In the genomic region with DNA sequence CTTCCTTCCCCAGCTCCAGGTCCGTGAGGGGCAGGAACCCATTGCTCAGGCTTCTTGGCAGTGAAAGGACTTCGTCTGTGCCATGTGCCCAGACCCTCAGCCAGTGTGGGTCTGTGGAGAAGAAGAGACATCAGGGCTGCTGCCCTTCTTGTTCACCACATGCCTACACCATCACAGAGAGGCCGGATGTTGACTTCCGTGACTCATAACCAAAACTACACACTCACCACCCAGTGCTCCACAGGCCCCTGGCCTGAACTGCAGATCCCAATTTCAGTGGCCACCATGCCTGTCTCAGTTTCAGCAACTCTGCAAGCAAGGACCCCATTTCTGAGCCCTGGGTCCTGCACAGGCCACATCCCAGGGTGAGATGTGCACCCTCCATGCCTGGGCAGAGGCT, we compare ENCODE assay signal across 26 cellular contexts.
A peak's percentile ranks its signal among the peaks of the same experiment; 100 is the strongest.
DNase-seq lines count a peak whose midpoint lies in the region; ATAC-seq, FAIRE-seq and TF ChIP-seq lines count a peak whose summit lies in the region.
"Had no signal": no experiment of that assay in that cellular context is flagged by ENCODE, and none has a peak within 500 bp of the region (broad histone marks: within the 10 kb centered on the region; RNA-seq: fewer than 3 reads in every experiment).

No MANE protein-coding gene starts in this region.

- peaks cover 3% of the 10 kb centered on the region for H3K27me3 Mint-ChIP-seq in activated T-helper 17 cell treated with anti-CD3 and anti-CD28 coated beads, Interleukin-2, amount 50 U/mL, for 72 hours

- TF ChIP-seq CTCF in upper lobe of right lung (IDR thresholded peaks at IDR 0.05), result no peak

- H3K4me1 ChIP-seq in upper lobe of right lung, result peaks cover 4% of the 10 kb centered on the region

- no peak overlapping the region for H3K4me3 ChIP-seq in upper lobe of right lung
- H3K4me3 ChIP-seq: BLaER1, SK-N-MC had no signal

- no peaks in the 10 kb centered on the region for H3K9me3 Mint-ChIP-seq in activated T-helper 17 cell treated with anti-CD3 and anti-CD28 coated beads, Interleukin-2, amount 50 U/mL, for 72 hours

- H3K36me3 ChIP-seq in upper lobe of right lung, result no peaks in the 10 kb centered on the region
- H3K36me3 ChIP-seq: BLaER1 had no signal

- H3K36me3 Mint-ChIP-seq in activated T-helper 17 cell treated with anti-CD3 and anti-CD28 coated beads, Interleukin-2, amount 50 U/mL, for 72 hours (ENCODE audit: low read depth), result no peaks in the 10 kb centered on the region
- H3K36me3 Mint-ChIP-seq: CD8-positive, alpha-beta T cell had no signal

- H3K4me3 Mint-ChIP-seq in activated T-helper 17 cell treated with anti-CD3 and anti-CD28 coated beads, Interleukin-2, amount 50 U/mL, for 72 hours, result no peak overlapping the region
- H3K4me3 Mint-ChIP-seq: CD8-positive, alpha-beta T cell had no signal

- no peak overlapping the region for H3K27ac Mint-ChIP-seq in activated T-helper 17 cell treated with anti-CD3 and anti-CD28 coated beads, Interleukin-2, amount 50 U/mL, for 72 hours
- H3K27ac Mint-ChIP-seq: CD8-positive, alpha-beta T cell had no signal

- peak; percentile 3 for DNase-seq in M059J (ENCODE audit: low read depth)
- DNase-seq in MV-4-11 (lab: John Stamatoyannopoulos, UW), result peak; percentile 54
- peak; percentile 42 for DNase-seq in urothelium cell line (ENCODE audit: low spot score)
- no peak for DNase-seq in activated T-cell treated with anti-CD3 and anti-CD28 coated beads, Interleukin-2, amount 50 U/mL, for 1 hour
- no peak for DNase-seq in upper lobe of right lung
- DNase-seq: ACHN; CD8-positive, alpha-beta T cell; DND-41; GOT3; IMR-90; NCI-H1092 treated with DMSO at 0.1 percent for 48 hours; NCI-H1436 treated with DMSO at 0.1 percent for 48 hours; NCI-H1930; NCI-H2227 treated with DMSO at 0.1 percent for 48 hours; NCI-H510A; OCI-M1; RPMI8226; SHP77; SW 1271 had no signal

- no peak for FAIRE-seq in urothelium cell line (lab: Jason Lieb, UNC)
- FAIRE-seq: GM12892 had no signal

- no peak overlapping the region for H3K27ac ChIP-seq in upper lobe of right lung
- H3K27ac ChIP-seq: BLaER1, KMS-11, SK-N-MC had no signal

- ATAC-seq in activated T-helper 17 cell treated with anti-CD3 and anti-CD28 coated beads, Interleukin-2, amount 50 U/mL, for 72 hours (replicated peaks), result peak; percentile 64
- ATAC-seq in HG03571 (IDR thresholded peaks at IDR 0.05; ENCODE audit: unreplicated experiment) (no peak), upper lobe of right lung (no peak)
- ATAC-seq: CD8-positive, alpha-beta T cell; HCT116 had no signal

- no peaks in the 10 kb centered on the region for H3K27me3 ChIP-seq in upper lobe of right lung
- H3K27me3 ChIP-seq: BLaER1 had no signal

- intact Hi-C loops in upper lobe of right lung (cut with DNase I), result no loop called here

- no peaks in the 10 kb centered on the region for H3K9me3 ChIP-seq in upper lobe of right lung

- H3K4me1 Mint-ChIP-seq in activated T-helper 17 cell treated with anti-CD3 and anti-CD28 coated beads, Interleukin-2, amount 50 U/mL, for 72 hours, result no peaks in the 10 kb centered on the region

Comparison
In these comparisons a context has a peak if more than half of its experiments do, and no peak if none do; other contexts are left out.
1. DNase-seq: peak in M059J (single experiment), MV-4-11 (single experiment) and urothelium cell line (single experiment); none in activated T-cell treated with anti-CD3 and anti-CD28 coated beads, Interleukin-2, amount 50 U/mL, for 1 hour (single experiment) and upper lobe of right lung (single experiment).